ENCODE assay signal across 8 cellular contexts in the genomic region with DNA sequence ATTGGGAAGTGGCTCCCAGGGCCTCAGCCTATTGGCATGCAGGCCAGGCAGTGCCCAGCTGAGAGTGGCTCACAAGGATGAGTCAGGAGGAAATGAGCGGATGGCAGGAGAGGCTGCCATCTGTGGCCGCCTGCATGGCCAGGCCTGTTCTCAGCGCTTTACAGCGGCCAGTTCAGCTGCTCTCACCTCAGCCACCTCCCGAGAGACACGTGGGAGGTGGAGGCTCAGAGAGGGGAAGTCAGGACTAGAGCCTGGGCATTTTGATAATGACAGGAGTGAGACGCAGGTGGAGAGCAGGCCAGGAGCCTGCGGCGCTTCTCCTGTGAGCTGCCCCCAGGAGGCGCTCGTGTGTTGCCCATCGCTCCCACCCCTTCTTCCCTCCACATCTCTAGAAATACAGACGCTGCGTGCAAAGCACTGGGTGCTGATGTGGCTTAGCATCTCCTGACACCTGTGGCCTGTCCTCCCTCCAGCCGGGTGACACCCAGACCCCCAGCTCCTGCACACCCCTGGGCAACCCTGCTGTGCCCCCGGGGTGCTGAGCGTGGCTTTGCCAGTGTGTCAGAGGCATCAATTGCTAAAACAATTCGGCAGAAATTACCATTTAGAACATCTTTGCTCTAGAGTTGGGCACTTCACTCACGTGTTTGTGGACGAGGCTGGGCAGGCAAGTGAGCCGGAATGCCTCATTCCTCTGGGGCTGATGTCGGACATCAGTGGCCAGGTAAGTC. TPM values are rescaled to one million over a fixed set of nuclear protein-coding genes. Genes with fewer than 3 reads are reported as not detected.
DNase-seq lines count a peak whose midpoint lies in the region; ATAC-seq, FAIRE-seq and TF ChIP-seq lines count a peak whose summit lies in the region.

No MANE protein-coding gene starts in this region.

- 28 to 36% methylated on average over 21 to 22 of the region's 22 CpGs for WGBS in pancreas, 2 donors

- no peaks in the 10 kb centered on the region for H3K79me2 ChIP-seq in OCI-LY7 (ENCODE audit: insufficient read depth, low read depth, low read length)
- no peaks in the 10 kb centered on the region for H3K79me2 ChIP-seq in fibroblast of lung (ENCODE audit: control insufficient read depth, insufficient read depth, low read length)

- no peaks in the 10 kb centered on the region for H3K36me3 ChIP-seq in OCI-LY7 (ENCODE audit: insufficient read depth, low read length)
- no peaks in the 10 kb centered on the region for H3K36me3 ChIP-seq in fibroblast of lung (ENCODE audit: control insufficient read depth, insufficient read depth, low read length)
- H3K36me3 ChIP-seq in pancreas: no peaks in the 10 kb centered on the region
- no peaks in the 10 kb centered on the region for H3K36me3 ChIP-seq in upper lobe of right lung

- H3K9ac ChIP-seq in fibroblast of lung (ENCODE audit: insufficient read depth, low read length): no peak overlapping the region

- H2AFZ ChIP-seq in OCI-LY7 (ENCODE audit: low read length) (no peak overlapping the region), fibroblast of lung (ENCODE audit: low read length) (no peak overlapping the region)

- H3K4me2 ChIP-seq in OCI-LY7 (ENCODE audit: low read length): no peak overlapping the region
- H3K4me2 ChIP-seq in fibroblast of lung (ENCODE audit: extremely low read depth, insufficient read depth, low read length): no peak overlapping the region

- CTCF ChIA-PET in HEK293T (lab: Yijun Ruan, JAX) (interaction anchor here (0.5 to 1.9 kb wide), 5 partner anchors 38 to 82 kb away, joined by 3 to 5 read pairs (median 3); no protein-coding TSS in a partner anchor), OCI-LY7 (lab: Charles Lee; ENCODE audit: unreplicated experiment) (no interaction called here)

- no peaks in the 10 kb centered on the region for H4K20me1 ChIP-seq in OCI-LY7 (ENCODE audit: insufficient read depth, low read length)
- no peaks in the 10 kb centered on the region for H4K20me1 ChIP-seq in fibroblast of lung (ENCODE audit: control insufficient read depth, extremely low read depth, insufficient read depth, low read length)

- H3K9me3 ChIP-seq in OCI-LY7 (ENCODE audit: low read length): no peaks in the 10 kb centered on the region
- H3K9me3 ChIP-seq in fibroblast of lung (ENCODE audit: control insufficient read depth, insufficient read depth, low read depth, low read length): no peaks in the 10 kb centered on the region
- H3K9me3 ChIP-seq in pancreas: no peaks in the 10 kb centered on the region
- H3K9me3 ChIP-seq in upper lobe of right lung: no peaks in the 10 kb centered on the region

- H3K4me3 ChIP-seq in OCI-LY7 (ENCODE audit: low read depth, low read length, poor library complexity, severe bottlenecking): no peak overlapping the region
- H3K4me3 ChIP-seq in fibroblast of lung (replicated peaks in 1 of 4; ENCODE audit: control extremely low read depth in 1 of 4, insufficient read depth in 1 of 4, low read depth in 3 of 4, low read length in 4 of 4): no peak overlapping the region
- H3K4me3 ChIP-seq in pancreas: no peak overlapping the region
- no peak overlapping the region for H3K4me3 ChIP-seq in upper lobe of right lung

- H3K27me3 ChIP-seq in fibroblast of lung (ENCODE audit: control insufficient read depth, insufficient read depth, low read length): no peaks in the 10 kb centered on the region
- H3K27me3 ChIP-seq in pancreas: no peaks in the 10 kb centered on the region
- peaks cover 11% of the 10 kb centered on the region for H3K27me3 ChIP-seq in upper lobe of right lung

- no peaks in the 10 kb centered on the region for H3K4me1 ChIP-seq in OCI-LY7 (ENCODE audit: insufficient read depth, low read length, poor library complexity, severe bottlenecking)
- no peaks in the 10 kb centered on the region for H3K4me1 ChIP-seq in fibroblast of lung (ENCODE audit: control insufficient read depth, extremely low read depth, insufficient read depth, low read length)
- no peaks in the 10 kb centered on the region for H3K4me1 ChIP-seq in pancreas
- H3K4me1 ChIP-seq in upper lobe of right lung: no peaks in the 10 kb centered on the region

- DNase-seq in CMK (ENCODE audit: low read depth) (peak; percentile 57), HEK293T (ENCODE audit: extremely low spot score) (peak; percentile 87), OCI-LY7 (ENCODE audit: low spot score) (peak; percentile 84), activated T-cell treated with anti-CD3 and anti-CD28 coated beads for 24 hours (ENCODE audit: low read depth) (peak; percentile 55), fibroblast of lung (ENCODE audit: low read depth in 2 of 2) (peak; percentile 28 to 44), pancreas (peak; percentile 47 to 83 (median 72)), upper lobe of right lung (peak; percentile 88)

- POLR2A ChIA-PET in HEK293T (lab: Yijun Ruan, JAX) (interaction anchor here (1.2 to 1.6 kb wide), 2 partner anchors 41 to 59 kb away, joined by 4 read pairs; no protein-coding TSS in a partner anchor), OCI-LY7 (lab: Charles Lee) (interaction anchor here (0.5 kb wide), 1 partner anchor 64 kb away, joined by 4 read pairs; a partner anchor contains a TSS)

- H3K27ac ChIP-seq in OCI-LY7 (ENCODE audit: low read depth, low read length, poor library complexity, severe bottlenecking): no peak overlapping the region
- no peak overlapping the region for H3K27ac ChIP-seq in fibroblast of lung (ENCODE audit: insufficient read depth, low read length)
- no peak overlapping the region for H3K27ac ChIP-seq in pancreas
- no peak overlapping the region for H3K27ac ChIP-seq in upper lobe of right lung

- no TSS peak for BruUV-seq in OCI-LY7 (replicated peaks; lab: Mats Ljungman, UMichigan)

- TF ChIP-seq CTCF in OCI-LY7 (conservative IDR thresholded peaks at IDR 0.05; ENCODE audit: low read length) (peak; percentile 90), fibroblast of lung (conservative IDR thresholded peaks at IDR 0.05 in 1 of 2, IDR thresholded peaks at IDR 0.05 in 1 of 2; ENCODE audit: low read depth in 1 of 2, low read length in 2 of 2) (peak; percentile 21 to 64), pancreas (IDR thresholded peaks at IDR 0.05) (peak; percentile 63 to 74 (median 66)), upper lobe of right lung (IDR thresholded peaks at IDR 0.05) (peak; percentile 81)

- ATAC-seq in pancreas: peak; percentile 79 to 94 (median 89)
- ATAC-seq in upper lobe of right lung: peak; percentile 92
- no peak for ATAC-seq in GM21423 (IDR thresholded peaks at IDR 0.05; ENCODE audit: unreplicated experiment)

- intact Hi-C loops in OCI-LY7 (cut with micrococcal nuclease; ENCODE audit: unreplicated experiment) (loop anchor here (1.0 to 5.0 kb wide), 4 partner anchors 52 to 222 kb away; a partner anchor contains a TSS), pancreas (cut with DNase I) (loop anchor here in 1 of 3 donors (2.0 kb wide), 1 partner anchor 62 kb away; no protein-coding TSS in a partner anchor), upper lobe of right lung (cut with DNase I) (loop anchor here (10.0 kb wide), 1 partner anchor 66 kb away; no protein-coding TSS in a partner anchor)

- no peaks in the 10 kb centered on the region for H3K9me2 ChIP-seq in OCI-LY7 (ENCODE audit: insufficient read depth, low read length)

- no peak for FAIRE-seq in pancreas (lab: Jason Lieb, UNC)

TF ChIP-seq in HEK293T, 16 proteins besides CTCF, POLR2A, EP300 and RAD21:
- TF ChIP-seq CTBP1 (IDR thresholded peaks at IDR 0.05; ENCODE audit: borderline replicate concordance): no peak
- no peak for TF ChIP-seq ZNF384 (IDR thresholded peaks at IDR 0.05)
- TF ChIP-seq HDGF (IDR thresholded peaks at IDR 0.05; ENCODE audit: borderline replicate concordance): no peak
TF ChIP-seq in HEK293T: peak in this region for 0.

RNA-seq across cellular contexts. Expression of a gene that starts 21.4 kb away (rescaled TPM):
- total RNA-seq in OCI-LY7 (2014; rRNA removed; shearing (Covaris generic)): not detected in 2 replicates
- total RNA-seq in OCI-LY7 (2022): not detected in 2 replicates
- under 0.01 and 0.17 TPM in 2 replicates for total RNA-seq in fibroblast of lung
- 0.44 and 0.45 TPM in 2 replicates for polyA plus RNA-seq in fibroblast of lung
- polyA plus RNA-seq in fibroblast of lung (2012): 0.75 and 0.96 TPM in 2 replicates
- 0.16 TPM in 1 of 2 replicates, not detected in the other for polyA minus RNA-seq in fibroblast of lung (ENCODE audit: low replicate concordance)
- 1 to 10 TPM in 1 of 6 donors, under 1 TPM in 5; 0.31 to 1.2 (median 0.60) TPM for total RNA-seq in pancreas
- 1 to 10 TPM in 1 of 2 donors, under 1 TPM in 1; 0.68 to 3.5 TPM for polyA plus RNA-seq in pancreas
- 3.0 TPM for total RNA-seq in upper lobe of right lung

RNA-seq across cellular contexts. Expression of a gene that starts 36.6 kb away (rescaled TPM):
- total RNA-seq in OCI-LY7 (2014; rRNA removed; shearing (Covaris generic)): 111 and 126 TPM in 2 replicates
- total RNA-seq in OCI-LY7 (2022): 119 and 128 TPM in 2 replicates
- 15.2 and 17.2 TPM in 2 replicates for total RNA-seq in fibroblast of lung
- polyA plus RNA-seq in fibroblast of lung: 11.8 and 17.6 TPM in 2 replicates
- polyA plus RNA-seq in fibroblast of lung (2012): 15.6 and 27.9 TPM in 2 replicates
- 25.2 and 28.0 TPM in 2 replicates for polyA minus RNA-seq in fibroblast of lung (ENCODE audit: low replicate concordance)
- total RNA-seq in pancreas: 10 to 100 TPM; 25.9 to 64.1 (median 48.6) TPM
- 100 to 1,000 TPM; 104 to 107 TPM for polyA plus RNA-seq in pancreas
- total RNA-seq in upper lobe of right lung: 36.5 TPM

RNA-seq across cellular contexts. Expression of a gene that starts 51.7 kb away (rescaled TPM):
- total RNA-seq in OCI-LY7 (2014; rRNA removed; shearing (Covaris generic)): 43.7 and 44.2 TPM in 2 replicates
- total RNA-seq in OCI-LY7 (2022) (34.0 and 40.2 TPM in 2 replicates), fibroblast of lung (16.9 and 20.1 TPM in 2 replicates), pancreas (10 to 100 TPM; 11.6 to 17.8 (median 13.0) TPM), upper lobe of right lung (17.6 TPM)
- polyA plus RNA-seq in fibroblast of lung (8.3 and 10.2 TPM in 2 replicates), pancreas (10 to 100 TPM; 78.2 to 79.8 TPM)
- 12.8 and 16.6 TPM in 2 replicates for polyA plus RNA-seq in fibroblast of lung (2012)
- polyA minus RNA-seq in fibroblast of lung (ENCODE audit: low replicate concordance): 6.7 and 12.0 TPM in 2 replicates

RNA-seq across cellular contexts. Expression of a gene that starts 59.4 kb away (rescaled TPM):
- total RNA-seq in OCI-LY7 (2014; rRNA removed; shearing (Covaris generic)): 0.03 and 0.22 TPM in 2 replicates
- total RNA-seq in OCI-LY7 (2022): 0.66 and 1.1 TPM in 2 replicates
- 0.83 and 1.0 TPM in 2 replicates for total RNA-seq in fibroblast of lung
- polyA plus RNA-seq in fibroblast of lung: 0.03 and 0.40 TPM in 2 replicates
- 0.24 TPM in 1 of 2 replicates, not detected in the other for polyA plus RNA-seq in fibroblast of lung (2012)
- polyA minus RNA-seq in fibroblast of lung (ENCODE audit: low replicate concordance): not detected in 2 replicates
- 1 to 10 TPM in 1 of 6 donors, under 1 TPM in 4, not detected in 1; 0.09 to 1.9 (median 0.26) TPM for total RNA-seq in pancreas
- polyA plus RNA-seq in pancreas: under 1 TPM; 0.23 to 0.80 TPM
- 1.2 TPM for total RNA-seq in upper lobe of right lung

Comparison
In these comparisons a context has a peak if more than half of its experiments do, and no peak if none do; other contexts are left out.
1. DNase-seq: peak in every context shown above with its lines; median percentile 88 in upper lobe of right lung; 87 in HEK293T; 84 in OCI-LY7; 72 in pancreas; 57 in CMK; 55 in activated T-cell treated with anti-CD3 and anti-CD28 coated beads for 24 hours; 36 in fibroblast of lung.